In genomic region chr1:222243902-222244301, GRCh38 we compare ENCODE assay signal across 1 cellular context.
TF ChIP-seq lines count a peak whose summit lies in the region.

No MANE protein-coding gene starts in this region.

TF ChIP-seq in K562, 482 proteins besides CTCF, POLR2A, EP300 and RAD21:
- TF ChIP-seq JUNB (CRISPR knock-in tag; conservative IDR thresholded peaks at IDR 0.05) = peak; percentile 73
- TF ChIP-seq, protein P1, sequence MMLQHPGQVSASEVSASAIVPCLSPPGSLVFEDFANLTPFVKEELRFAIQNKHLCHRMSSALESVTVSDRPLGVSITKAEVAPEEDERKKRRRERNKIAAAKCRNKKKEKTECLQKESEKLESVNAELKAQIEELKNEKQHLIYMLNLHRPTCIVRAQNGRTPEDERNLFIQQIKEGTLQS (IDR thresholded peaks at IDR 0.05) = peak; percentile 24; the same call in 1 of the 2 replicates
- TF ChIP-seq, protein P1 (CRISPR knock-in tag; conservative IDR thresholded peaks at IDR 0.05) = no peak
- TF ChIP-seq NR2C2 (CRISPR knock-in tag; IDR thresholded peaks at IDR 0.05) = no peak
- TF ChIP-seq NR2C2 (tag; IDR thresholded peaks at IDR 0.05) = no peak
- no peak for TF ChIP-seq HNRNPUL1 (IDR thresholded peaks at IDR 0.05; ENCODE audit: low read length)
- no peak for TF ChIP-seq TEAD4 (IDR thresholded peaks at IDR 0.05; ENCODE audit: low read length)
- TF ChIP-seq TEAD4 (CRISPR knock-in tag; IDR thresholded peaks at IDR 0.05; ENCODE audit: borderline replicate concordance) = no peak
- TF ChIP-seq, protein P2, sequence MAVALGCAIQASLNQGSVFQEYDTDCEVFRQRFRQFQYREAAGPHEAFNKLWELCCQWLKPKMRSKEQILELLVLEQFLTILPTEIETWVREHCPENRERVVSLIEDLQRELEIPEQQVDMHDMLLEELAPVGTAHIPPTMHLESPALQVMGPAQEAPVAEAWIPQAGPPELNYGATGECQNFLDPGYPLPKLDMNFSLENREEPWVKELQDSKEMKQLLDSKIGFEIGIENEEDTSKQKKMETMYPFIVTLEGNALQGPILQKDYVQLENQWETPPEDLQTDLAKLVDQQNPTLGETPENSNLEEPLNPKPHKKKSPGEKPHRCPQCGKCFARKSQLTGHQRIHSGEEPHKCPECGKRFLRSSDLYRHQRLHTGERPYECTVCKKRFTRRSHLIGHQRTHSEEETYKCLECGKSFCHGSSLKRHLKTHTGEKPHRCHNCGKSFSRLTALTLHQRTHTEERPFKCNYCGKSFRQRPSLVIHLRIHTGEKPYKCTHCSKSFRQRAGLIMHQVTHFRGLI (CRISPR knock-in tag; IDR thresholded peaks at IDR 0.05) = no peak
- TF ChIP-seq, protein P3, sequence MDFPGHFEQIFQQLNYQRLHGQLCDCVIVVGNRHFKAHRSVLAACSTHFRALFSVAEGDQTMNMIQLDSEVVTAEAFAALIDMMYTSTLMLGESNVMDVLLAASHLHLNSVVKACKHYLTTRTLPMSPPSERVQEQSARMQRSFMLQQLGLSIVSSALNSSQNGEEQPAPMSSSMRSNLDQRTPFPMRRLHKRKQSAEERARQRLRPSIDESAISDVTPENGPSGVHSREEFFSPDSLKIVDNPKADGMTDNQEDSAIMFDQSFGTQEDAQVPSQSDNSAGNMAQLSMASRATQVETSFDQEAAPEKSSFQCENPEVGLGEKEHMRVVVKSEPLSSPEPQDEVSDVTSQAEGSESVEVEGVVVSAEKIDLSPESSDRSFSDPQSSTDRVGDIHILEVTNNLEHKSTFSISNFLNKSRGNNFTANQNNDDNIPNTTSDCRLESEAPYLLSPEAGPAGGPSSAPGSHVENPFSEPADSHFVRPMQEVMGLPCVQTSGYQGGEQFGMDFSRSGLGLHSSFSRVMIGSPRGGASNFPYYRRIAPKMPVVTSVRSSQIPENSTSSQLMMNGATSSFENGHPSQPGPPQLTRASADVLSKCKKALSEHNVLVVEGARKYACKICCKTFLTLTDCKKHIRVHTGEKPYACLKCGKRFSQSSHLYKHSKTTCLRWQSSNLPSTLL (IDR thresholded peaks at IDR 0.05) = no peak
- TF ChIP-seq FOSL1 (tag; conservative IDR thresholded peaks at IDR 0.05) = peak; percentile 39
- no peak for TF ChIP-seq MTA2 (IDR thresholded peaks at IDR 0.05; ENCODE audit: low read depth)
- no peak for TF ChIP-seq SIN3A (IDR thresholded peaks at IDR 0.05; ENCODE audit: borderline replicate concordance in 2 of 2, control insufficient read depth in 1 of 2, low read depth in 2 of 2, low read length in 2 of 2)
- TF ChIP-seq, protein P4, sequence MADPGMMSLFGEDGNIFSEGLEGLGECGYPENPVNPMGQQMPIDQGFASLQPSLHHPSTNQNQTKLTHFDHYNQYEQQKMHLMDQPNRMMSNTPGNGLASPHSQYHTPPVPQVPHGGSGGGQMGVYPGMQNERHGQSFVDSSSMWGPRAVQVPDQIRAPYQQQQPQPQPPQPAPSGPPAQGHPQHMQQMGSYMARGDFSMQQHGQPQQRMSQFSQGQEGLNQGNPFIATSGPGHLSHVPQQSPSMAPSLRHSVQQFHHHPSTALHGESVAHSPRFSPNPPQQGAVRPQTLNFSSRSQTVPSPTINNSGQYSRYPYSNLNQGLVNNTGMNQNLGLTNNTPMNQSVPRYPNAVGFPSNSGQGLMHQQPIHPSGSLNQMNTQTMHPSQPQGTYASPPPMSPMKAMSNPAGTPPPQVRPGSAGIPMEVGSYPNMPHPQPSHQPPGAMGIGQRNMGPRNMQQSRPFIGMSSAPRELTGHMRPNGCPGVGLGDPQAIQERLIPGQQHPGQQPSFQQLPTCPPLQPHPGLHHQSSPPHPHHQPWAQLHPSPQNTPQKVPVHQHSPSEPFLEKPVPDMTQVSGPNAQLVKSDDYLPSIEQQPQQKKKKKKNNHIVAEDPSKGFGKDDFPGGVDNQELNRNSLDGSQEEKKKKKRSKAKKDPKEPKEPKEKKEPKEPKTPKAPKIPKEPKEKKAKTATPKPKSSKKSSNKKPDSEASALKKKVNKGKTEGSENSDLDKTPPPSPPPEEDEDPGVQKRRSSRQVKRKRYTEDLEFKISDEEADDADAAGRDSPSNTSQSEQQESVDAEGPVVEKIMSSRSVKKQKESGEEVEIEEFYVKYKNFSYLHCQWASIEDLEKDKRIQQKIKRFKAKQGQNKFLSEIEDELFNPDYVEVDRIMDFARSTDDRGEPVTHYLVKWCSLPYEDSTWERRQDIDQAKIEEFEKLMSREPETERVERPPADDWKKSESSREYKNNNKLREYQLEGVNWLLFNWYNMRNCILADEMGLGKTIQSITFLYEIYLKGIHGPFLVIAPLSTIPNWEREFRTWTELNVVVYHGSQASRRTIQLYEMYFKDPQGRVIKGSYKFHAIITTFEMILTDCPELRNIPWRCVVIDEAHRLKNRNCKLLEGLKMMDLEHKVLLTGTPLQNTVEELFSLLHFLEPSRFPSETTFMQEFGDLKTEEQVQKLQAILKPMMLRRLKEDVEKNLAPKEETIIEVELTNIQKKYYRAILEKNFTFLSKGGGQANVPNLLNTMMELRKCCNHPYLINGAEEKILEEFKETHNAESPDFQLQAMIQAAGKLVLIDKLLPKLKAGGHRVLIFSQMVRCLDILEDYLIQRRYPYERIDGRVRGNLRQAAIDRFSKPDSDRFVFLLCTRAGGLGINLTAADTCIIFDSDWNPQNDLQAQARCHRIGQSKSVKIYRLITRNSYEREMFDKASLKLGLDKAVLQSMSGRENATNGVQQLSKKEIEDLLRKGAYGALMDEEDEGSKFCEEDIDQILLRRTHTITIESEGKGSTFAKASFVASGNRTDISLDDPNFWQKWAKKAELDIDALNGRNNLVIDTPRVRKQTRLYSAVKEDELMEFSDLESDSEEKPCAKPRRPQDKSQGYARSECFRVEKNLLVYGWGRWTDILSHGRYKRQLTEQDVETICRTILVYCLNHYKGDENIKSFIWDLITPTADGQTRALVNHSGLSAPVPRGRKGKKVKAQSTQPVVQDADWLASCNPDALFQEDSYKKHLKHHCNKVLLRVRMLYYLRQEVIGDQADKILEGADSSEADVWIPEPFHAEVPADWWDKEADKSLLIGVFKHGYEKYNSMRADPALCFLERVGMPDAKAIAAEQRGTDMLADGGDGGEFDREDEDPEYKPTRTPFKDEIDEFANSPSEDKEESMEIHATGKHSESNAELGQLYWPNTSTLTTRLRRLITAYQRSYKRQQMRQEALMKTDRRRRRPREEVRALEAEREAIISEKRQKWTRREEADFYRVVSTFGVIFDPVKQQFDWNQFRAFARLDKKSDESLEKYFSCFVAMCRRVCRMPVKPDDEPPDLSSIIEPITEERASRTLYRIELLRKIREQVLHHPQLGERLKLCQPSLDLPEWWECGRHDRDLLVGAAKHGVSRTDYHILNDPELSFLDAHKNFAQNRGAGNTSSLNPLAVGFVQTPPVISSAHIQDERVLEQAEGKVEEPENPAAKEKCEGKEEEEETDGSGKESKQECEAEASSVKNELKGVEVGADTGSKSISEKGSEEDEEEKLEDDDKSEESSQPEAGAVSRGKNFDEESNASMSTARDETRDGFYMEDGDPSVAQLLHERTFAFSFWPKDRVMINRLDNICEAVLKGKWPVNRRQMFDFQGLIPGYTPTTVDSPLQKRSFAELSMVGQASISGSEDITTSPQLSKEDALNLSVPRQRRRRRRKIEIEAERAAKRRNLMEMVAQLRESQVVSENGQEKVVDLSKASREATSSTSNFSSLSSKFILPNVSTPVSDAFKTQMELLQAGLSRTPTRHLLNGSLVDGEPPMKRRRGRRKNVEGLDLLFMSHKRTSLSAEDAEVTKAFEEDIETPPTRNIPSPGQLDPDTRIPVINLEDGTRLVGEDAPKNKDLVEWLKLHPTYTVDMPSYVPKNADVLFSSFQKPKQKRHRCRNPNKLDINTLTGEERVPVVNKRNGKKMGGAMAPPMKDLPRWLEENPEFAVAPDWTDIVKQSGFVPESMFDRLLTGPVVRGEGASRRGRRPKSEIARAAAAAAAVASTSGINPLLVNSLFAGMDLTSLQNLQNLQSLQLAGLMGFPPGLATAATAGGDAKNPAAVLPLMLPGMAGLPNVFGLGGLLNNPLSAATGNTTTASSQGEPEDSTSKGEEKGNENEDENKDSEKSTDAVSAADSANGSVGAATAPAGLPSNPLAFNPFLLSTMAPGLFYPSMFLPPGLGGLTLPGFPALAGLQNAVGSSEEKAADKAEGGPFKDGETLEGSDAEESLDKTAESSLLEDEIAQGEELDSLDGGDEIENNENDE (IDR thresholded peaks at IDR 0.05; ENCODE audit: low read depth, low read length) = no peak
- no peak for TF ChIP-seq RUNX1 (IDR thresholded peaks at IDR 0.05; ENCODE audit: low read depth)
